ENCODE assay signal across 13 cellular contexts in genomic region chr6:83199865-83200230, GRCh38. TPM values are rescaled to one million over a fixed set of nuclear protein-coding genes. Genes with fewer than 3 reads are reported as not detected.
DNase-seq lines count a peak whose midpoint lies in the region; ATAC-seq, FAIRE-seq and TF ChIP-seq lines count a peak whose summit lies in the region.
"Had no signal": no experiment of that assay in that cellular context is flagged by ENCODE, and none has a peak within 500 bp of the region (broad histone marks: within the 10 kb centered on the region; RNA-seq: fewer than 3 reads in every experiment).

No MANE protein-coding gene starts in this region.

- H3K9me1 ChIP-seq in IMR-90 (ENCODE audit: insufficient read depth, low read length) = peaks cover 13% of the 10 kb centered on the region

- BruUV-seq in IMR-90 (replicated peaks; lab: Mats Ljungman, UMichigan) = no TSS peak

- no peak for TF ChIP-seq EP300 in stomach (IDR thresholded peaks at IDR 0.05)

- H2AFZ ChIP-seq in IMR-90 (replicated peaks; ENCODE audit: low read length, poor library complexity) = no peak overlapping the region

- dilution Hi-C loops in IMR-90 (cut with HindIII; ENCODE audit: low sequenced_read_pairs, unreplicated experiment) = loop anchor here (25.0 kb wide), 1 partner anchor 312 kb away; the partner anchor contains the start of gene PRSS35

- peak overlapping the region; percentile 37; the same call in 1 of the 2 replicates for H3K27ac ChIP-seq in C4-2B
- H3K27ac ChIP-seq in IMR-90 (ENCODE audit: insufficient read depth, low read length) = no peak overlapping the region
- no peak overlapping the region for H3K27ac ChIP-seq in stomach

- peak; percentile 68 for ATAC-seq in IMR-90 (ENCODE audit: low read depth)
- peak; percentile 81 for ATAC-seq in mucosa of descending colon
- no peak for ATAC-seq in HG03469 (IDR thresholded peaks at IDR 0.05; ENCODE audit: unreplicated experiment)
- ATAC-seq: T-cell had no signal

- no peak for TF ChIP-seq CTCF in C4-2B (conservative IDR thresholded peaks at IDR 0.05)
- no peak for TF ChIP-seq CTCF in IMR-90 (conservative IDR thresholded peaks at IDR 0.05; ENCODE audit: low read depth, low read length)
- TF ChIP-seq CTCF in bronchial epithelial cell (IDR thresholded peaks at IDR 0.05; ENCODE audit: insufficient read depth, low read length, severe bottlenecking) = no peak
- no peak for TF ChIP-seq CTCF in mucosa of descending colon (IDR thresholded peaks at IDR 0.05)
- TF ChIP-seq CTCF in stomach (IDR thresholded peaks at IDR 0.05) = no peak
- no peak for TF ChIP-seq CTCF in lower leg skin (IDR thresholded peaks at IDR 0.05)

- H2BK5ac ChIP-seq in IMR-90 (ENCODE audit: low read depth, low read length, poor library complexity, severe bottlenecking) = peak overlapping the region; percentile 62

- in situ Hi-C loops in IMR-90 (cut with MboI; ENCODE audit: low sequenced_read_pairs) = loop anchor here (5.0 to 10.0 kb wide), 2 partner anchors 133 to 955 kb away; partner anchors contain the start of genes DOP1A, IBTK and UBE3D

- no peak overlapping the region for H3K4me3 ChIP-seq in IMR-90 (ENCODE audit: insufficient read depth, low read depth, low read length)
- no peak overlapping the region for H3K4me3 ChIP-seq in bronchial epithelial cell (ENCODE audit: low read depth, low read length)
- H3K4me3 ChIP-seq in mucosa of descending colon = no peak overlapping the region
- no peak overlapping the region for H3K4me3 ChIP-seq in stomach
- H3K4me3 ChIP-seq in lower leg skin (ENCODE audit: low read depth, poor library complexity, severe bottlenecking) = no peak overlapping the region

- no peak for TF ChIP-seq RAD21 in IMR-90 (IDR thresholded peaks at IDR 0.05; ENCODE audit: low read length)

- peaks cover 11% of the 10 kb centered on the region for H3K36me3 ChIP-seq in IMR-90 (ENCODE audit: control insufficient read depth, insufficient read depth, low read length)
- no peaks in the 10 kb centered on the region for H3K36me3 ChIP-seq in bronchial epithelial cell (ENCODE audit: control insufficient read depth, insufficient read depth, low read length)
- H3K36me3 ChIP-seq in mucosa of descending colon (ENCODE audit: low read depth) = no peaks in the 10 kb centered on the region
- H3K36me3 ChIP-seq in stomach = peaks cover 0 to 22% (median 20%) of the 10 kb centered on the region in 4 donors

- H3K14ac ChIP-seq in IMR-90 (replicated peaks; ENCODE audit: low read depth, low read length) = 0 out of 2 replicates have a peak overlapping the region, but pooled peaks have one; percentile 20

- POLR2A ChIA-PET in IMR-90 (lab: Charles Lee; ENCODE audit: unreplicated experiment) = no interaction called here

- H3K27me3 ChIP-seq in IMR-90 (ENCODE audit: control insufficient read depth, insufficient read depth, low read length) = no peaks in the 10 kb centered on the region
- H3K27me3 ChIP-seq in bronchial epithelial cell (ENCODE audit: control insufficient read depth, insufficient read depth, low read length) = no peaks in the 10 kb centered on the region
- H3K27me3 ChIP-seq in stomach = no peaks in the 10 kb centered on the region

- H4K8ac ChIP-seq in IMR-90 (ENCODE audit: low read depth in 2 of 2, low read length in 2 of 2) = no peak overlapping the region

- no peak overlapping the region for H3K9ac ChIP-seq in IMR-90 (ENCODE audit: low read depth, low read length)

- peaks cover 7 to 8% of the 10 kb centered on the region in 2 experiments; a peak in 1 of 4 replicates for H3K79me1 ChIP-seq in IMR-90 (ENCODE audit: low read depth in 1 of 2, low read length in 2 of 2)

- no peak overlapping the region for H4K5ac ChIP-seq in IMR-90 (ENCODE audit: low read depth, low read length)

- H2BK20ac ChIP-seq in IMR-90 (ENCODE audit: low read depth, low read length) = no peak overlapping the region

- H3K4me1 ChIP-seq in IMR-90 (ENCODE audit: control insufficient read depth, insufficient read depth, low read length) (peaks cover 17% of the 10 kb centered on the region), mucosa of descending colon (ENCODE audit: low read depth) (no peaks in the 10 kb centered on the region), stomach (peaks cover 0 to 54% (median 7%) of the 10 kb centered on the region in 4 donors)

- H2AK5ac ChIP-seq in IMR-90 (ENCODE audit: low read depth, low read length) = no peak overlapping the region; the same call in 1 of the 2 replicates

- no peak overlapping the region for H3K23ac ChIP-seq in IMR-90 (ENCODE audit: low read depth, low read length)

- CTCF ChIA-PET in IMR-90 (lab: Yijun Ruan, JAX) = interaction anchor here (1.3 to 2.7 kb wide), 2 partner anchors 16 to 133 kb away, joined by 5 to 19 read pairs; partner anchors contain the start of gene DOP1A

- no peak overlapping the region; the same call in 1 of the 2 replicates for H3K4me2 ChIP-seq in IMR-90 (ENCODE audit: low read depth, low read length)

- no peak overlapping the region for H4K91ac ChIP-seq in IMR-90 (ENCODE audit: insufficient read depth, low read depth, low read length)

- H3K9me3 ChIP-seq in IMR-90 (ENCODE audit: control insufficient read depth, insufficient read depth, low read length) (no peaks in the 10 kb centered on the region), mucosa of descending colon (no peaks in the 10 kb centered on the region), stomach (no peaks in the 10 kb centered on the region)

- H2AK9ac ChIP-seq in IMR-90 (replicated peaks; ENCODE audit: low read depth, low read length, poor library complexity) = peak overlapping the region; percentile 39

- TF ChIP-seq POLR2A in IMR-90 (IDR thresholded peaks at IDR 0.05; ENCODE audit: low read depth, low read length) (no peak), stomach (IDR thresholded peaks at IDR 0.05) (no peak), lower leg skin (IDR thresholded peaks at IDR 0.05) (no peak)

- no peak overlapping the region for H3K56ac ChIP-seq in IMR-90 (ENCODE audit: extremely low read depth, insufficient read depth, low read length)

- H2BK15ac ChIP-seq in IMR-90 (ENCODE audit: low read depth, low read length) = no peak overlapping the region

- intact Hi-C loops in IMR-90 (cut with micrococcal nuclease) (no loop called here), mucosa of descending colon (cut with DNase I, micrococcal nuclease) (no loop called here), stomach (cut with DNase I; ENCODE audit: low total_unique reads) (no loop called here), lower leg skin (cut with DNase I; ENCODE audit: low total_unique reads) (no loop called here)

- no peak overlapping the region for H2BK120ac ChIP-seq in IMR-90 (ENCODE audit: low read depth, low read length)

- H3K4ac ChIP-seq in IMR-90 (ENCODE audit: low read depth, low read length) = peak overlapping the region; percentile 27; the same call in 1 of the 2 replicates

- no peaks in the 10 kb centered on the region for H4K20me1 ChIP-seq in IMR-90 (ENCODE audit: insufficient read depth, low read length)

- H3K18ac ChIP-seq in IMR-90 (ENCODE audit: low read depth, low read length) = no peak overlapping the region

- peak; percentile 76 for FAIRE-seq in bronchial epithelial cell (lab: Jason Lieb, UNC)

- WGBS in IMR-90 (ENCODE audit: extremely low coverage in 2 of 2, insufficient read length in 1 of 2), 2 experiments = no CpG with 5 or more reads among the region's 2 CpGs
- 27 to 40% (median 36%) methylated on average over 2 of the region's 2 CpGs for WGBS in stomach, 5 donors
- WGBS in lower leg skin, 2 donors = 47 to 52% methylated on average over 2 of the region's 2 CpGs

- DNase-seq in IMR-90 = peak; percentile 92
- DNase-seq in bronchial epithelial cell (ENCODE audit: low read depth) = peak; percentile 95
- no peak for DNase-seq in mucosa of descending colon
- DNase-seq in stomach = no peak
- no peak for DNase-seq in NK-92 (lab: John Stamatoyannopoulos, UW; ENCODE audit: unreplicated experiment)
- DNase-seq in lower leg skin (ENCODE audit: low spot score in 2 of 2) = no peak
- DNase-seq: activated CD8-positive, alpha-beta memory T cell treated with anti-CD3 and anti-CD28 coated beads for 24 hours; endodermal cell; NCI-H1048; stimulated activated naive CD4-positive, alpha-beta T cell; T-cell had no signal

TF ChIP-seq in IMR-90, 13 proteins besides CTCF, POLR2A, EP300 and RAD21 (continues in another document):
- no peak for TF ChIP-seq MAZ (IDR thresholded peaks at IDR 0.05; ENCODE audit: borderline replicate concordance, low read depth, low read length)
- TF ChIP-seq, protein P1, sequence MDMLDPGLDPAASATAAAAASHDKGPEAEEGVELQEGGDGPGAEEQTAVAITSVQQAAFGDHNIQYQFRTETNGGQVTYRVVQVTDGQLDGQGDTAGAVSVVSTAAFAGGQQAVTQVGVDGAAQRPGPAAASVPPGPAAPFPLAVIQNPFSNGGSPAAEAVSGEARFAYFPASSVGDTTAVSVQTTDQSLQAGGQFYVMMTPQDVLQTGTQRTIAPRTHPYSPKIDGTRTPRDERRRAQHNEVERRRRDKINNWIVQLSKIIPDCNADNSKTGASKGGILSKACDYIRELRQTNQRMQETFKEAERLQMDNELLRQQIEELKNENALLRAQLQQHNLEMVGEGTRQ (IDR thresholded peaks at IDR 0.05; ENCODE audit: low read depth, low read length) = no peak
- TF ChIP-seq MXI1 (IDR thresholded peaks at IDR 0.05; ENCODE audit: borderline replicate concordance, low read depth, low read length) = no peak
- no peak for TF ChIP-seq RFX5 (IDR thresholded peaks at IDR 0.05; ENCODE audit: low read depth, low read length)
- no peak for TF ChIP-seq NFE2L2 (IDR thresholded peaks at IDR 0.05; ENCODE audit: low read depth, low read length)
- no peak for TF ChIP-seq CEBPB (IDR thresholded peaks at IDR 0.05; ENCODE audit: low read depth, low read length)

RNA-seq across cellular contexts. Expression of gene RWDD2A, which starts 6.7 kb away (rescaled TPM):
- total RNA-seq in IMR-90 (2012; rRNA removed) (3.9 and 4.7 TPM in 2 replicates), bronchial epithelial cell (1.8 and 2.9 TPM in 2 replicates), mucosa of descending colon (1 to 10 TPM; 1.9 to 3.4 (median 2.5) TPM), stomach (10 to 100 TPM in 1 of 5 donors, 1 to 10 TPM in 3, under 1 TPM in 1; 0.58 to 18.7 (median 1.3) TPM), lower leg skin (1 to 10 TPM; 1.1 to 2.2 (median 1.7) TPM)
- polyA plus RNA-seq in IMR-90 (2012; rRNA removed) (3.5 and 4.1 TPM in 2 replicates), stomach (1 to 10 TPM; 2.0 to 2.4 (median 2.3) TPM)
- polyA plus RNA-seq in IMR-90 (2012; cell fraction: cytosol; rRNA removed) = 0.98 and 1.2 TPM in 2 replicates
- polyA plus RNA-seq in IMR-90 (2012; cell fraction: nucleus; rRNA removed; ENCODE audit: low replicate concordance) = 1.5 and 9.5 TPM in 2 replicates

RNA-seq across cellular contexts. Expression of gene PGM3, which starts 6.8 kb away (rescaled TPM):
- total RNA-seq in IMR-90 (2012; rRNA removed) (223 and 336 TPM in 2 replicates), bronchial epithelial cell (97.7 and 101 TPM in 2 replicates), mucosa of descending colon (10 to 100 TPM; 29.2 to 37.6 (median 30.7) TPM), stomach (10 to 100 TPM in 4 of 5 donors, under 1 TPM in 1; 0.58 to 96.4 (median 53.0) TPM), lower leg skin (10 to 100 TPM in 3 of 4 donors, 1 to 10 TPM in 1; 8.9 to 13.5 (median 11.4) TPM)
- polyA plus RNA-seq in IMR-90 (2012; rRNA removed) (64.3 and 68.4 TPM in 2 replicates), stomach (10 to 100 TPM in 2 of 3 donors, 1 to 10 TPM in 1; 6.0 to 22.3 (median 11.6) TPM)
- 10.0 and 14.5 TPM in 2 replicates for polyA plus RNA-seq in IMR-90 (2012; cell fraction: cytosol; rRNA removed)
- polyA plus RNA-seq in IMR-90 (2012; cell fraction: nucleus; rRNA removed; ENCODE audit: low replicate concordance) = 12.8 and 124 TPM in 2 replicates

Comparison
In these comparisons a context has a peak if more than half of its experiments do, and no peak if none do; other contexts are left out.
1. DNase-seq: peak in IMR-90 (single experiment) and bronchial epithelial cell (single experiment); none in mucosa of descending colon (0 of 3), stomach (single experiment), NK-92 (single experiment) and lower leg skin (0 of 2).